8 cellular contexts compared by ENCODE assay signal in the genomic region with DNA sequence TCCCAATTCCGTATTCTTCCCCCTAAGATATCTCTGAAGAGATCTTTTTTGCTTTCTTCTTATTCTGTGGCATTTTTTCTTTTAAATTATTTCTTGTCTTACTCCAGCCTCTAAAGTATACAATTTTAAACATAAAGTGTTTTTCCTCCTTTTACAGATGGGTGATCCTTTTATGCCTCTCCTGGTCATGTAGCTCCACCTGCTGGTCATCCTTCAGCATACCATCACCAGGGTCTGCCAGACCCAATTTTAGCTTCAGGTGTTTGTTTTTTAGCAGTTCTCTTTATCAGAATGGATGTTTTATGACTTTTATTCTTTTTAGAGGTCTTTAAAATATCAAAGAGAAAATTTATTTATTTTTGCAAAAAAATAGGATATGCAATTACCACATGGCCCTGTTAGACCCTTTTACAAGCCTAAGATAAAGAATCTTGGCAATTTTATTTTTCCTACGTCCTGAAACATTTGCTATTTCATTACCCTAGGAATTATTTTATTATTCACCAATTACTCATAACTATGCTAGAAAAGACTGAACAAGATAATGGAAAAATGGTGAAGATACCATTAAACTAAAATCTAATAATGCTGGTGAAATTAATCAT. TPM values are rescaled to one million over a fixed set of nuclear protein-coding genes. Genes with fewer than 3 reads are reported as not detected.
DNase-seq lines count a peak whose midpoint lies in the region; ATAC-seq and TF ChIP-seq lines count a peak whose summit lies in the region.

No MANE protein-coding gene starts in this region.

- no peak overlapping the region for H3K14ac ChIP-seq in mesenchymal stem cell (ENCODE audit: low read length in 2 of 2)

- intact Hi-C loops in Right ventricle myocardium inferior (cut with DNase I) = loop anchor here (2.0 to 5.0 kb wide), 4 partner anchors 229 to 1044 kb away; no protein-coding TSS in a partner anchor
- intact Hi-C loops in activated CD4-positive, alpha-beta T cell treated with anti-CD3 and anti-CD28 coated beads, Interleukin-2, amount 10 ng/mL, durations not matched to agents 24 days and 14 days (cut with micrococcal nuclease) = loop anchor here (1.0 to 5.0 kb wide), 5 partner anchors 229 to 809 kb away; no protein-coding TSS in a partner anchor
- intact Hi-C loops in dorsolateral prefrontal cortex (cut with DNase I) = loop anchor here (5.0 to 10.0 kb wide), 5 partner anchors 237 to 807 kb away; a partner anchor contains a TSS

- WGBS in mesenchymal stem cell = 100% methylated on average over 1 of the region's 2 CpGs

- no peak overlapping the region for H3K23ac ChIP-seq in mesenchymal stem cell (ENCODE audit: low read length in 2 of 2)

- H3K9me3 Mint-ChIP-seq in activated CD4-positive, alpha-beta T cell treated with anti-CD3 and anti-CD28 coated beads, Interleukin-2, amount 10 ng/mL, durations not matched to agents 24 days and 14 days = no peaks in the 10 kb centered on the region

- H3K27me3 Mint-ChIP-seq in activated CD4-positive, alpha-beta T cell treated with anti-CD3 and anti-CD28 coated beads, Interleukin-2, amount 10 ng/mL, durations not matched to agents 24 days and 14 days = no peaks in the 10 kb centered on the region

- H3K4me1 ChIP-seq in cardiac muscle cell (ENCODE audit: low read depth) (no peaks in the 10 kb centered on the region), mesenchymal stem cell (ENCODE audit: control insufficient read depth, insufficient read depth, low read depth, low read length) (no peaks in the 10 kb centered on the region)

- peak; percentile 75 to 81 for DNase-seq in cardiac muscle cell (ENCODE audit: low read depth in 1 of 2, low spot score in 1 of 2)
- DNase-seq in Right ventricle myocardium inferior (ENCODE audit: missing footprints) = no peak
- peak; percentile 73 for DNase-seq in NCI-H2227 (lab: John Stamatoyannopoulos, UW; ENCODE audit: unreplicated experiment)
- DNase-seq in activated CD4-positive, alpha-beta T cell treated with anti-CD3 and anti-CD28 coated beads, Interleukin-2, amount 10 ng/mL, durations not matched to agents 24 days and 14 days = peak; percentile 87
- DNase-seq in dorsolateral prefrontal cortex = peak in 7 of 10 donors; percentile 21 to 65 (median 44)
- peak; percentile 67 for DNase-seq in mesenchymal stem cell
- peak; percentile 23 for DNase-seq in stimulated activated CD8-positive, alpha-beta memory T cell treated with anti-CD3 and anti-CD28 coated beads, Interleukin-4, amount 100 ng/mL, for 24 hours (ENCODE audit: low read depth)

- H4K91ac ChIP-seq in mesenchymal stem cell (ENCODE audit: low read length) = no peak overlapping the region

- H3K9me3 ChIP-seq in cardiac muscle cell (ENCODE audit: low read depth) (no peaks in the 10 kb centered on the region), mesenchymal stem cell (ENCODE audit: control insufficient read depth, low read length) (no peaks in the 10 kb centered on the region)

- H3K9ac ChIP-seq in mesenchymal stem cell (ENCODE audit: low read length) = no peak overlapping the region

- H3K4ac ChIP-seq in mesenchymal stem cell (ENCODE audit: low read depth in 1 of 2, low read length in 2 of 2) = no peak overlapping the region

- H3K79me1 ChIP-seq in mesenchymal stem cell (replicated peaks; ENCODE audit: low read length, poor library complexity, severe bottlenecking) = no peaks in the 10 kb centered on the region

- H3K27ac ChIP-seq in cardiac muscle cell (no peak overlapping the region), dorsolateral prefrontal cortex (no peak overlapping the region), mesenchymal stem cell (ENCODE audit: low read length, poor library complexity, severe bottlenecking) (no peak overlapping the region)

- H3K4me3 Mint-ChIP-seq in activated CD4-positive, alpha-beta T cell treated with anti-CD3 and anti-CD28 coated beads, Interleukin-2, amount 10 ng/mL, durations not matched to agents 24 days and 14 days = no peak overlapping the region

- TF ChIP-seq CTCF in cardiac muscle cell (IDR thresholded peaks at IDR 0.05; ENCODE audit: low read depth, low read length) = peak; percentile 87
- peak; percentile 37 to 98 (median 92) for TF ChIP-seq CTCF in dorsolateral prefrontal cortex (IDR thresholded peaks at IDR 0.05 in 54 of 56, conservative IDR thresholded peaks at IDR 0.05 in 2 of 56; ENCODE audit: low read depth in 1 of 56, partially characterized antibody in 56 of 56)

- H2BK12ac ChIP-seq in mesenchymal stem cell (ENCODE audit: low read length in 2 of 2) = no peak overlapping the region

- no peak overlapping the region for H2BK120ac ChIP-seq in mesenchymal stem cell (ENCODE audit: low read depth, low read length)

- H3K4me3 ChIP-seq in cardiac muscle cell (no peak overlapping the region), dorsolateral prefrontal cortex (no peak overlapping the region), mesenchymal stem cell (ENCODE audit: insufficient read depth in 1 of 2, low read depth in 1 of 2, low read length in 2 of 2) (no peak overlapping the region)

- H3K36me3 ChIP-seq in cardiac muscle cell = no peaks in the 10 kb centered on the region
- peaks cover 0 to 2% of the 10 kb centered on the region in 2 experiments for H3K36me3 ChIP-seq in mesenchymal stem cell (ENCODE audit: control insufficient read depth in 1 of 2, insufficient read depth in 2 of 2, low read depth in 1 of 2, low read length in 2 of 2)

- ATAC-seq in Right ventricle myocardium inferior (no peak), HG02973 (IDR thresholded peaks at IDR 0.05; ENCODE audit: unreplicated experiment) (peak; percentile 63)

- peaks cover 4% of the 10 kb centered on the region for H3K4me1 Mint-ChIP-seq in activated CD4-positive, alpha-beta T cell treated with anti-CD3 and anti-CD28 coated beads, Interleukin-2, amount 10 ng/mL, durations not matched to agents 24 days and 14 days

- H3K27ac Mint-ChIP-seq in activated CD4-positive, alpha-beta T cell treated with anti-CD3 and anti-CD28 coated beads, Interleukin-2, amount 10 ng/mL, durations not matched to agents 24 days and 14 days = no peak overlapping the region

- H3K36me3 Mint-ChIP-seq in activated CD4-positive, alpha-beta T cell treated with anti-CD3 and anti-CD28 coated beads, Interleukin-2, amount 10 ng/mL, durations not matched to agents 24 days and 14 days (ENCODE audit: low read depth) = peaks cover 4% of the 10 kb centered on the region

- no peak overlapping the region for H2AFZ ChIP-seq in mesenchymal stem cell (ENCODE audit: low read depth, low read length)

- no peak overlapping the region for H2BK5ac ChIP-seq in mesenchymal stem cell (ENCODE audit: low read depth, low read length, poor library complexity, severe bottlenecking)

- no peak overlapping the region for H2BK15ac ChIP-seq in mesenchymal stem cell (ENCODE audit: low read depth, poor library complexity, severe bottlenecking)

- no peak overlapping the region for H3K18ac ChIP-seq in mesenchymal stem cell (ENCODE audit: low read depth in 1 of 2, low read length in 2 of 2)

- H4K8ac ChIP-seq in mesenchymal stem cell (ENCODE audit: low read length) = no peak overlapping the region

- H3K4me2 ChIP-seq in mesenchymal stem cell (ENCODE audit: low read length, poor library complexity, severe bottlenecking) = no peak overlapping the region

- no peaks in the 10 kb centered on the region for H3K27me3 ChIP-seq in cardiac muscle cell
- H3K27me3 ChIP-seq in dorsolateral prefrontal cortex = no peaks in the 10 kb centered on the region
- H3K27me3 ChIP-seq in mesenchymal stem cell (ENCODE audit: control insufficient read depth in 1 of 2, insufficient read depth in 1 of 2, low read length in 2 of 2) = no peaks in the 10 kb centered on the region

- no peak overlapping the region for H2AK5ac ChIP-seq in mesenchymal stem cell (ENCODE audit: low read length, severe bottlenecking)

RNA-seq across cellular contexts. Expression of a gene that starts 55.4 kb away (rescaled TPM):
- total RNA-seq in cardiac muscle cell (16.2 and 20.8 TPM in 2 replicates), Right ventricle myocardium inferior (21.0 TPM), dorsolateral prefrontal cortex (10 to 100 TPM; 21.1 to 43.5 (median 31.0) TPM)
- polyA plus RNA-seq in cardiac muscle cell = 18.8 and 21.9 TPM in 2 replicates
- total RNA-seq in activated CD4-positive, alpha-beta T cell treated with anti-CD3 and anti-CD28 coated beads, Interleukin-2, amount 10 ng/mL, durations not matched to agents 24 days and 14 days = 32.0 and 33.9 TPM in 2 replicates
- polyA plus RNA-seq in mesenchymal stem cell (2013, experiment 1 of 2) = 11.7 TPM
- polyA plus RNA-seq in mesenchymal stem cell (2013, experiment 2 of 2) = 12.8 TPM

RNA-seq across cellular contexts. Expression of a gene that starts 55.6 kb away (rescaled TPM):
- total RNA-seq in cardiac muscle cell = 26.8 and 26.9 TPM in 2 replicates
- polyA plus RNA-seq in cardiac muscle cell = 11.7 and 14.8 TPM in 2 replicates
- total RNA-seq in Right ventricle myocardium inferior = 11.1 TPM
- total RNA-seq in activated CD4-positive, alpha-beta T cell treated with anti-CD3 and anti-CD28 coated beads, Interleukin-2, amount 10 ng/mL, durations not matched to agents 24 days and 14 days = 30.6 and 31.1 TPM in 2 replicates
- 10 to 100 TPM; 44.0 to 88.4 (median 63.7) TPM for total RNA-seq in dorsolateral prefrontal cortex
- polyA plus RNA-seq in mesenchymal stem cell (2013, experiment 1 of 2) = 11.8 TPM
- 12.6 TPM for polyA plus RNA-seq in mesenchymal stem cell (2013, experiment 2 of 2)
